ENCODE assay signal across 1 cellular context in genomic region chr2:235505210-235505741, GRCh38.
TF ChIP-seq lines count a peak whose summit lies in the region.

No MANE protein-coding gene starts in this region.

TF ChIP-seq in A549, 52 proteins besides CTCF, POLR2A, EP300 and RAD21 (continued from another document):
- TF ChIP-seq, protein P1, sequence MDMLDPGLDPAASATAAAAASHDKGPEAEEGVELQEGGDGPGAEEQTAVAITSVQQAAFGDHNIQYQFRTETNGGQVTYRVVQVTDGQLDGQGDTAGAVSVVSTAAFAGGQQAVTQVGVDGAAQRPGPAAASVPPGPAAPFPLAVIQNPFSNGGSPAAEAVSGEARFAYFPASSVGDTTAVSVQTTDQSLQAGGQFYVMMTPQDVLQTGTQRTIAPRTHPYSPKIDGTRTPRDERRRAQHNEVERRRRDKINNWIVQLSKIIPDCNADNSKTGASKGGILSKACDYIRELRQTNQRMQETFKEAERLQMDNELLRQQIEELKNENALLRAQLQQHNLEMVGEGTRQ (IDR thresholded peaks at IDR 0.05) = no peak
- no peak for TF ChIP-seq FOSL2 (IDR thresholded peaks at IDR 0.05)
- TF ChIP-seq FOSL2 (CRISPR knock-in tag; IDR thresholded peaks at IDR 0.05) = no peak
- no peak for TF ChIP-seq HOXB13 (CRISPR knock-in tag; IDR thresholded peaks at IDR 0.05; ENCODE audit: low read depth)
- no peak for TF ChIP-seq PHF8 (IDR thresholded peaks at IDR 0.05; ENCODE audit: borderline replicate concordance, low read depth)
- no peak for TF ChIP-seq ZFP36 (IDR thresholded peaks at IDR 0.05; ENCODE audit: borderline replicate concordance, partially characterized antibody)
- TF ChIP-seq ZSCAN20 (CRISPR knock-in tag; IDR thresholded peaks at IDR 0.05) = no peak
- no peak for TF ChIP-seq NFE2L2 (conservative IDR thresholded peaks at IDR 0.05; ENCODE audit: low read length)
- TF ChIP-seq ZC3H11A (IDR thresholded peaks at IDR 0.05) = no peak
TF ChIP-seq in A549: peak in this region for 0.
